20 cellular contexts compared by ENCODE assay signal in genomic region chr6:17871836-17872235, GRCh38.
"Had no signal": no experiment of that assay in that cellular context is flagged by ENCODE, and none has a peak within 500 bp of the region (broad histone marks: within the 10 kb centered on the region; RNA-seq: fewer than 3 reads in every experiment).

No MANE protein-coding gene starts in this region.

- H3K36me3 ChIP-seq: adrenal gland had no signal

- H3K36me3 Mint-ChIP-seq: naive thymus-derived CD8-positive, alpha-beta T cell had no signal

- ATAC-seq: activated T-helper 17 cell treated with anti-CD3 and anti-CD28 coated beads, Interleukin-2, amount 50 U/mL, for 72 hours; body of pancreas; left lobe of liver; naive thymus-derived CD8-positive, alpha-beta T cell; T-helper 17 cell had no signal

- H3K4me1 Mint-ChIP-seq: activated T-helper 17 cell treated with anti-CD3 and anti-CD28 coated beads, Interleukin-2, amount 50 U/mL, for 72 hours; central memory CD8-positive, alpha-beta T cell; memory B cell; naive thymus-derived CD8-positive, alpha-beta T cell; T-helper 17 cell had no signal

- H3K9me3 ChIP-seq: adrenal gland, body of pancreas, neutrophil had no signal

- H3K27me3 Mint-ChIP-seq: memory B cell, type B pancreatic cell had no signal

- H3K27ac ChIP-seq: body of pancreas, neutrophil, WERI-Rb-1 had no signal

- H3K9me3 Mint-ChIP-seq: activated T-helper 17 cell treated with anti-CD3 and anti-CD28 coated beads, Interleukin-2, amount 50 U/mL, for 72 hours; central memory CD8-positive, alpha-beta T cell; memory B cell; type B pancreatic cell had no signal

- FAIRE-seq: small intestine had no signal

- H3K27ac Mint-ChIP-seq: activated T-helper 17 cell treated with anti-CD3 and anti-CD28 coated beads, Interleukin-2, amount 50 U/mL, for 72 hours; memory B cell; naive thymus-derived CD8-positive, alpha-beta T cell; T-helper 17 cell; type B pancreatic cell had no signal

- H3K27me3 ChIP-seq: adrenal gland, body of pancreas, neutrophil had no signal

- DNase-seq: activated CD4-positive, alpha-beta T cell treated with anti-CD3 and anti-CD28 coated beads, Interleukin-2, amount 50 U/mL, for 48 hours; activated naive CD4-positive, alpha-beta T cell treated with anti-CD3 and anti-CD28 coated beads, Interleukin-2, amount 50 U/mL, for 16 hours; adrenal gland; body of pancreas; cortex of kidney; effector CD8-positive, alpha-beta T cell; islet precursor cell; naive thymus-derived CD8-positive, alpha-beta T cell; posterior cingulate gyrus; small intestine; stimulated activated CD4-positive, alpha-beta T cell treated with anti-CD3 and anti-CD28 coated beads, Interleukin-4, amount 100 ng/mL, for 24 hours; stimulated activated naive CD4-positive, alpha-beta T cell; T-helper 17 cell; WERI-Rb-1 had no signal

- H3K4me3 Mint-ChIP-seq: activated T-helper 17 cell treated with anti-CD3 and anti-CD28 coated beads, Interleukin-2, amount 50 U/mL, for 72 hours; central memory CD8-positive, alpha-beta T cell; memory B cell; naive thymus-derived CD8-positive, alpha-beta T cell; T-helper 17 cell; type B pancreatic cell had no signal

- H3K4me3 ChIP-seq: adrenal gland, body of pancreas had no signal
